13 cellular contexts compared by ENCODE assay signal in the genomic region with DNA sequence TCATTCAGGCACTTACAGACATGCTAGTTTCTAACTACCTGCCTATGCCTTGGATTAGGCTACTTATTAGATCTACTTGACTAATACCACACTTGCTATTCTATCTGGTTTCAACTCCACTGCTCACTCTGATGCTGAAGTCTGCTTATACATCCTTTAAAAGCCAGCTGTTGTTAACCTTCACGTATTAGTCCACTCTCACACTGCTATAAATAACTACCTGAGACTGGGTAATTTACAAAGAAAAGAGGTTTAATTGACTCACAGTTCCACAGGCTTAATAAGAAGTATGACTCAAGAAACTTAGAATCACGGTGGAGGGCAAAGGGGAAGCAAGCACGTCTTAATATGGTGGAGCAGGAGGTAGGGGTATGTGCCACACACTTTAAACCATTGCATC. TPM values are rescaled to one million over a fixed set of nuclear protein-coding genes. Genes with fewer than 3 reads are reported as not detected.
DNase-seq lines count a peak whose midpoint lies in the region; ATAC-seq, FAIRE-seq and TF ChIP-seq lines count a peak whose summit lies in the region.
"Had no signal": no experiment of that assay in that cellular context is flagged by ENCODE, and none has a peak within 500 bp of the region (broad histone marks: within the 10 kb centered on the region; RNA-seq: fewer than 3 reads in every experiment).

No MANE protein-coding gene starts in this region.

- H3K4me3 ChIP-seq in GM06990 (replicated peaks; ENCODE audit: low read depth, low read length) (no peak overlapping the region), pancreas (no peak overlapping the region)

- peaks cover 0 to 3% (median 0%) of the 10 kb centered on the region in 3 donors for H3K4me1 ChIP-seq in pancreas
- H3K4me1 ChIP-seq: BE2C had no signal

- no peak for TF ChIP-seq CTCF in GM06990 (IDR thresholded peaks at IDR 0.05; ENCODE audit: insufficient read depth, low read length, poor library complexity, severe bottlenecking)
- TF ChIP-seq CTCF in pancreas (IDR thresholded peaks at IDR 0.05), result no peak

- FAIRE-seq in pancreas (lab: Jason Lieb, UNC), result no peak

- DNase-seq in GM06990 (ENCODE audit: extremely low read depth, insufficient read length) (peak; percentile 39), NCI-H446 (lab: John Stamatoyannopoulos, UW) (no peak), pancreas (no peak)
- DNase-seq: amygdala, BE2C, DND-41, HCEC 1CT, midbrain had no signal

- no peak overlapping the region for H3K27ac ChIP-seq in pancreas

- ATAC-seq in GM18519 (IDR thresholded peaks at IDR 0.05; ENCODE audit: low FRiP score, unreplicated experiment) (peak; percentile 74), GM21786 (IDR thresholded peaks at IDR 0.05; ENCODE audit: unreplicated experiment) (peak; percentile 74), HG03469 (IDR thresholded peaks at IDR 0.05; ENCODE audit: unreplicated experiment) (peak; percentile 48), GM19467 (IDR thresholded peaks at IDR 0.05; ENCODE audit: unreplicated experiment) (no peak), GM21528 (IDR thresholded peaks at IDR 0.05; ENCODE audit: low FRiP score, unreplicated experiment) (no peak), pancreas (no peak)

- 81 to 86% methylated on average over 3 of the region's 3 CpGs for WGBS in pancreas, 2 donors

- H3K9me3 ChIP-seq in pancreas, result no peaks in the 10 kb centered on the region
- H3K9me3 ChIP-seq: BE2C had no signal

- no peaks in the 10 kb centered on the region for H3K27me3 ChIP-seq in GM06990 (replicated peaks; ENCODE audit: control insufficient read depth, insufficient read depth, low read length)
- H3K27me3 ChIP-seq in pancreas, result no peaks in the 10 kb centered on the region
- H3K27me3 ChIP-seq: BE2C had no signal

- H3K36me3 ChIP-seq in GM06990 (ENCODE audit: control insufficient read depth, insufficient read depth, low read length) (no peaks in the 10 kb centered on the region), pancreas (no peaks in the 10 kb centered on the region)
- H3K36me3 ChIP-seq: BE2C had no signal

- intact Hi-C loops in pancreas (cut with DNase I), result no loop called here

RNA-seq across cellular contexts. Expression of gene ANKRD28, which starts 47.7 kb away (rescaled TPM):
- total RNA-seq in pancreas, result 10 to 100 TPM; 25.7 to 40.5 (median 32.3) TPM
- 10 to 100 TPM in 1 of 2 donors, 1 to 10 TPM in 1; 9.5 to 10.7 TPM for polyA plus RNA-seq in pancreas

Comparison
In these comparisons a context has a peak if more than half of its experiments do, and no peak if none do; other contexts are left out.
1. ATAC-seq: peak in GM18519 (single experiment), GM21786 (single experiment) and HG03469 (single experiment); none in GM19467 (single experiment), GM21528 (single experiment) and pancreas (0 of 4).